16 cellular contexts compared by ENCODE assay signal in the genomic region with DNA sequence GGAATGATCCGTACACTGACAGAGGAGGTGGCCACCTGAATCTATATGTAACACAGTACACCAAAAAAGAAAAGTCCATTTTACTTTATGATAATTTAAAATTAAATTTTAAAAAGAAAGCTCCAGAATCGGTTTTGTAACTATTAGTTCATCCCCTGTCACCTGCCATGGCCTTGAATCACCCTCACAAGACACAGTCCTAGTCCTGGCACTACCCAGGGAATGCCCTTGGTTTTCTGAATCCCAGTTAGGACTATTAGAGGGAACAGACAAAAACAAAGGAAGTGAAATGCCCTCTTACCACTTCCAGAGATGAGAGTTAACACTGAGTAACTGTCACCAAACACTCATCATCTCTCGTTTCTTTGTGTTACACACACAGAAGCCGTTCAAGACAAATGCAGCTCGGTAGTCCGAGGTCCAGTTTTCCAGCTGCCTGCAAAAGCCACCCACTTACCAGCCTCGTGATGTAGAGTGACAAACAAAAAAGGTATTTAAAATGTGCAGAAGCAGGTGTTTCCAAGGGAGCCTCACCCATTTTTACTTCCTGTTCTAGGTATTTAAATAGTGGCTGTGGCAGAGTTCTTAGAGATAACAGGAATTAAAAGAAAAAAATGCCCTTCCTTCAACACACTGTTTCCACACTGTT. TPM values are rescaled to one million over a fixed set of nuclear protein-coding genes. Genes with fewer than 3 reads are reported as not detected.
DNase-seq lines count a peak whose midpoint lies in the region; ATAC-seq, FAIRE-seq and TF ChIP-seq lines count a peak whose summit lies in the region.
"Had no signal": no experiment of that assay in that cellular context is flagged by ENCODE, and none has a peak within 500 bp of the region (broad histone marks: within the 10 kb centered on the region; RNA-seq: fewer than 3 reads in every experiment).

No MANE protein-coding gene starts in this region.

- H3K27me3 ChIP-seq in HepG2 (ENCODE audit: control insufficient read depth in 1 of 2, insufficient read depth in 2 of 2, low read length in 2 of 2) (no peaks in the 10 kb centered on the region; a peak in 1 of 5 replicates), right lobe of liver (peaks cover 0 to 10% of the 10 kb centered on the region in 2 donors), endocrine pancreas (ENCODE audit: control insufficient read depth, insufficient read depth, low read length) (no peaks in the 10 kb centered on the region), esophagus squamous epithelium (peaks cover 0 to 60% (median 12%) of the 10 kb centered on the region in 4 donors)
- H3K27me3 ChIP-seq: ovary had no signal

- CTCF ChIA-PET in HepG2 (lab: Yijun Ruan, JAX; ENCODE audit: low intra/inter-chr PET ratio, low total read pairs): no interaction called here

- TF ChIP-seq POLR2A in HepG2 (IDR thresholded peaks at IDR 0.05; ENCODE audit: insufficient read depth in 1 of 2, low read depth in 2 of 2, low read length in 2 of 2) (peak in 1 of 2 experiments; percentile 43; a peak in 1 of 4 replicates), right lobe of liver (IDR thresholded peaks at IDR 0.05) (no peak), esophagus squamous epithelium (IDR thresholded peaks at IDR 0.05) (no peak)

- H3K4me1 ChIP-seq in HepG2 (ENCODE audit: insufficient read depth, low read length): peaks cover 95% of the 10 kb centered on the region
- peaks cover 0 to 1% (median 0%) of the 10 kb centered on the region in 4 donors for H3K4me1 ChIP-seq in right lobe of liver
- H3K4me1 ChIP-seq in endocrine pancreas (ENCODE audit: control insufficient read depth, insufficient read depth, low read length): peaks cover 22% of the 10 kb centered on the region
- peaks cover 5 to 10% (median 8%) of the 10 kb centered on the region in 3 donors for H3K4me1 ChIP-seq in esophagus squamous epithelium

- H3K9ac ChIP-seq in HepG2 (ENCODE audit: insufficient read depth, low read depth, low read length): peak overlapping the region; percentile 64
- H3K9ac ChIP-seq in endocrine pancreas (ENCODE audit: control insufficient read depth, insufficient read depth, low read length): peak overlapping the region; percentile 8

- H3K9me3 ChIP-seq in HepG2 (ENCODE audit: low read length): peaks cover 6% of the 10 kb centered on the region
- no peaks in the 10 kb centered on the region for H3K9me3 ChIP-seq in right lobe of liver
- H3K9me3 ChIP-seq in endocrine pancreas (ENCODE audit: control insufficient read depth, low read length): no peaks in the 10 kb centered on the region
- H3K9me3 ChIP-seq in esophagus squamous epithelium: peaks cover 0 to 19% (median 0%) of the 10 kb centered on the region in 3 donors
- H3K9me3 ChIP-seq: ovary had no signal

- ATAC-seq in HepG2: peak; percentile 73
- no peak for ATAC-seq in right lobe of liver
- ATAC-seq in GM19351 (IDR thresholded peaks at IDR 0.05; ENCODE audit: unreplicated experiment): no peak
- no peak for ATAC-seq in HG03097 (IDR thresholded peaks at IDR 0.05; ENCODE audit: low FRiP score, unreplicated experiment)
- ATAC-seq: activated CD4-positive, CD25-positive, alpha-beta regulatory T cell treated with anti-CD3 and anti-CD28 coated beads, Interleukin-2, amount 50 U/mL, for 24 hours had no signal

- intact Hi-C loops in HepG2 (cut with micrococcal nuclease; ENCODE audit: unreplicated experiment): loop anchor here (5.0 kb wide), 1 partner anchor 84 kb away; no protein-coding TSS in a partner anchor
- intact Hi-C loops in right lobe of liver (cut with DNase I): no loop called here
- intact Hi-C loops in esophagus squamous epithelium (cut with DNase I): no loop called here

- TF ChIP-seq CTCF in HepG2 (CRISPR knock-in tag; IDR thresholded peaks at IDR 0.05): no peak
- no peak for TF ChIP-seq CTCF in right lobe of liver (IDR thresholded peaks at IDR 0.05)
- TF ChIP-seq CTCF in esophagus squamous epithelium (IDR thresholded peaks at IDR 0.05): no peak

- H3K36me3 ChIP-seq in HepG2 (replicated peaks in 1 of 2; ENCODE audit: control insufficient read depth in 1 of 2, insufficient read depth in 2 of 2, low read length in 2 of 2) (peaks cover 3 to 13% of the 10 kb centered on the region in 2 experiments; a peak in 4 of 5 replicates), right lobe of liver (no peaks in the 10 kb centered on the region), endocrine pancreas (ENCODE audit: control insufficient read depth, insufficient read depth, low read length) (peaks cover 5% of the 10 kb centered on the region), esophagus squamous epithelium (no peaks in the 10 kb centered on the region)
- H3K36me3 ChIP-seq: ovary had no signal

- H2AFZ ChIP-seq in HepG2 (ENCODE audit: low read length): no peak overlapping the region

- H3K27ac ChIP-seq in HepG2 (ENCODE audit: extremely low read length, insufficient read depth, low read length): peak overlapping the region; percentile 89
- no peak overlapping the region for H3K27ac ChIP-seq in right lobe of liver
- no peak overlapping the region for H3K27ac ChIP-seq in esophagus squamous epithelium
- H3K27ac ChIP-seq: ovary had no signal

- no peak for FAIRE-seq in HepG2 (lab: Jason Lieb, UNC)
- FAIRE-seq: colon, urothelium cell line had no signal

- H3K4me3 ChIP-seq in HepG2 (replicated peaks in 1 of 3; ENCODE audit: insufficient read depth in 1 of 3, low read depth in 2 of 3, low read length in 3 of 3) (peak overlapping the region in 2 of 3 experiments; percentile 29 to 30; a peak in 2 of 6 replicates), right lobe of liver (no peak overlapping the region), endocrine pancreas (ENCODE audit: control insufficient read depth, insufficient read depth, low read length) (peak overlapping the region; percentile 50), esophagus squamous epithelium (no peak overlapping the region)
- H3K4me3 ChIP-seq: ovary had no signal

- no TSS peak for BruUV-seq in HepG2 (replicated peaks; lab: Mats Ljungman, UMichigan)

- in situ Hi-C loops in HepG2 (cut with HindIII; ENCODE audit: extremely low pct_ligation_motif_present, low pct_unique_long_range_greater_than_20kb): no loop called here

- POLR2A ChIA-PET in HepG2 (lab: Yijun Ruan, JAX): interaction anchor here (1.0 to 3.3 kb wide), 5 partner anchors 9 to 68 kb away, joined by 3 to 20 read pairs (median 4); no protein-coding TSS in a partner anchor

- TF ChIP-seq RAD21 in HepG2 (CRISPR knock-in tag; IDR thresholded peaks at IDR 0.05): no peak

- peaks cover 72% of the 10 kb centered on the region for H3K79me2 ChIP-seq in HepG2 (ENCODE audit: insufficient read depth, low read length)

- H3K4me2 ChIP-seq in HepG2 (ENCODE audit: low read depth, low read length): peak overlapping the region; percentile 81

- DNase-seq in HepG2 (ENCODE audit: low spot score): peak; percentile 80
- DNase-seq in right lobe of liver: no peak
- DNase-seq in NCI-H510A (lab: John Stamatoyannopoulos, UW): peak; percentile 80
- DNase-seq in esophagus squamous epithelium (lab: John Stamatoyannopoulos, UW): no peak
- DNase-seq in activated T-cell treated with anti-CD3 and anti-CD28 coated beads, Interleukin-2, amount 50 U/mL, for 1 hour: no peak
- DNase-seq: DMS79; mesenchymal stem cell; NK-92 treated with Interleukin-12 subunit alpha and Interleukin-12 subunit beta, amount 100 ng/mL, for 24 hours; ovary; stimulated activated CD8-positive, alpha-beta memory T cell treated with anti-CD3 and anti-CD28 coated beads, Interleukin-4, amount 100 ng/mL, for 48 hours had no signal

- WGBS in HepG2 (ENCODE audit: low lambda C conversion rate): 13% methylated on average over 7 of the region's 7 CpGs
- 52% methylated on average over 7 of the region's 7 CpGs for WGBS in right lobe of liver (ENCODE audit: insufficient coverage, low coverage, low lambda C conversion rate, missing lambda C conversion rate)
- WGBS in esophagus squamous epithelium, 2 donors: 47 to 52% methylated on average over 7 of the region's 7 CpGs

- H4K20me1 ChIP-seq in HepG2 (ENCODE audit: insufficient read depth, low read length): no peaks in the 10 kb centered on the region

- TF ChIP-seq EP300 in HepG2 (IDR thresholded peaks at IDR 0.05; ENCODE audit: low read depth in 2 of 2, low read length in 2 of 2): peak in 1 of 2 experiments; percentile 84; a peak in 2 of 4 replicates
- TF ChIP-seq EP300 in HepG2 (CRISPR knock-in tag; IDR thresholded peaks at IDR 0.05; ENCODE audit: borderline replicate concordance): peak; percentile 33; the same call in 1 of the 2 replicates

TF ChIP-seq in HepG2, 621 proteins besides CTCF, POLR2A, EP300 and RAD21 (continues in another document):
- no peak for TF ChIP-seq KAT7 (CRISPR knock-in tag; IDR thresholded peaks at IDR 0.05; ENCODE audit: borderline replicate concordance)

RNA-seq across cellular contexts. Expression of gene PTPRN2, which starts 6.1 kb away (rescaled TPM):
- total RNA-seq in HepG2 (2016; rRNA removed; fragmentation: Illumina TruSeq; extraction: Trizol): 1.7 and 2.5 TPM in 2 replicates
- 0.88 and 1.4 TPM in 2 replicates for total RNA-seq in HepG2 (2016; cell fraction: cytosol; rRNA removed; fragmentation: Illumina TruSeq; extraction: Trizol; ENCODE audit: low read depth)
- total RNA-seq in HepG2 (2016; cell fraction: insoluble cytoplasmic fraction; rRNA removed; fragmentation: Illumina TruSeq; extraction: Trizol): 1.4 and 2.6 TPM in 2 replicates
- total RNA-seq in HepG2 (2016; cell fraction: membrane; rRNA removed; fragmentation: Illumina TruSeq; extraction: Trizol): 2.3 TPM in 2 replicates
- total RNA-seq in HepG2 (2016; cell fraction: nucleus; rRNA removed; fragmentation: Illumina TruSeq; extraction: Trizol): 3.7 and 5.0 TPM in 2 replicates
- polyA plus RNA-seq in HepG2 (2011; rRNA removed): 24.2 and 50.0 TPM in 2 replicates
- 42.2 and 59.6 TPM in 2 replicates for polyA plus RNA-seq in HepG2 (2011; cell fraction: cytosol; rRNA removed)
- 73.6 and 81.5 TPM in 2 replicates for polyA plus RNA-seq in HepG2 (2011; cell fraction: nucleus; rRNA removed)
- 49.0 and 72.5 TPM in 2 replicates for polyA plus RNA-seq in HepG2 (2012)
- polyA plus RNA-seq in HepG2 (2016; cell fraction: cytosol; fragmentation: Illumina TruSeq; extraction: Trizol; ENCODE audit: low read depth): 0.94 and 1.3 TPM in 2 replicates
- polyA plus RNA-seq in HepG2 (2016; cell fraction: insoluble cytoplasmic fraction; fragmentation: Illumina TruSeq; extraction: Trizol; ENCODE audit: low read depth): 2.5 TPM in 2 replicates
- 1.7 and 2.2 TPM in 2 replicates for polyA plus RNA-seq in HepG2 (2016; cell fraction: membrane; fragmentation: Illumina TruSeq; extraction: Trizol; ENCODE audit: low read depth)
- 3.0 and 5.1 TPM in 2 replicates for polyA plus RNA-seq in HepG2 (2016; cell fraction: nucleus; fragmentation: Illumina TruSeq; extraction: Trizol; ENCODE audit: insufficient read depth, low read depth)
- 35.1 TPM in 1 of 2 replicates, not detected in the other for polyA minus RNA-seq in HepG2 (2011; rRNA and poly(A)+ RNA removed; ENCODE audit: low replicate concordance)
- polyA minus RNA-seq in HepG2 (2011; cell fraction: cytosol; rRNA and poly(A)+ RNA removed): 18.6 and 43.5 TPM in 2 replicates
- 33.3 and 45.4 TPM in 2 replicates for polyA minus RNA-seq in HepG2 (2011; cell fraction: nucleus; rRNA and poly(A)+ RNA removed)
- total RNA-seq in right lobe of liver: under 1 TPM; 0.15 to 0.87 (median 0.67) TPM
- 1 to 10 TPM in 2 of 4 donors, under 1 TPM in 2; 0.38 to 2.7 (median 1.0) TPM for total RNA-seq in esophagus squamous epithelium

Comparison
In these comparisons a context has a peak if more than half of its experiments do, and no peak if none do; other contexts are left out.
1. DNase-seq: peak in HepG2 (single experiment) and NCI-H510A (single experiment); none in right lobe of liver (0 of 3), esophagus squamous epithelium (single experiment) and activated T-cell treated with anti-CD3 and anti-CD28 coated beads, Interleukin-2, amount 50 U/mL, for 1 hour (single experiment).
2. H3K4me3 ChIP-seq: peak in HepG2 (2 of 3) and endocrine pancreas (single experiment); none in right lobe of liver (0 of 3) and esophagus squamous epithelium (0 of 4).